In the genomic region with DNA sequence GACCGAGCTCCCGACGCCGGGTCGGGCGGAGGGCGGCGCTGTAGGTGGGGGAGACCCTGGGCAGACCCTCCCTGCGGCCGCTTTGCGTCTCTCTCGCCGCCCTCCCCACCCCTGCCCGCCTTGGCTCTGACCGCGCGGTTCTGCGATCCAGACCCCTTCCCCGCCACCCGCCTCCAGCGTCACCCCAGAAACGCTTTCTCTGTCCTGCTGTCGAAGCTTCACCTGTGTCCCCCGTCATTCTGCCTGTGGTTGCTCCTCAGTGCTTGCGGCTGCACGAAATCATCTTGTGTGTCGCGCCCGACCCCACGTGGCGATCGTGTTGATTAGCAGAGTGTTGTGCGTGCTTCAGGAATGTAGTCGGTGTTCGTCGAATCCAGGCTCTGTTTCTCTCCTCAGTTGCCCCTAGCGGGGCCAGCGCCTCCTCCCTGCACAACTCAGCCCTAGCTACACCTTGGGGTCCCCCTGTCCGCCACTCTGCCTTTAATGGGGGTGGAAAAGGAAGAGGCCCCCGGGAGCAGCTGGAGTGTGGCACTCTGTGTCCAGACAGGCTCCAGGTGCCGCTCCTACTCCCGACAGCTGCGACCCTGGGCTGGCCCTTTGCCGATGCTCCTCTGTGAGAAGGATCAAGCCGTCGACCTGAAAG, we compare ENCODE assay signal across 8 cellular contexts. TPM values are rescaled to one million over a fixed set of nuclear protein-coding genes. Genes with fewer than 3 reads are reported as not detected.
A peak's percentile ranks its signal among the peaks of the same experiment; 100 is the strongest.
DNase-seq lines count a peak whose midpoint lies in the region; ATAC-seq and TF ChIP-seq lines count a peak whose summit lies in the region.

No MANE protein-coding gene starts in this region.

- peaks cover 24% of the 10 kb centered on the region for H3K79me2 ChIP-seq in Karpas-422 (ENCODE audit: low read length)

- intact Hi-C loops in left cardiac atrium (cut with DNase I) (loop anchor here in 1 of 2 donors (10.0 kb wide), 1 partner anchor 146 kb away; a partner anchor contains a TSS), psoas muscle (cut with DNase I) (loop anchor here in 1 of 2 donors (5.0 kb wide), 1 partner anchor 51 kb away; no protein-coding TSS in a partner anchor)

- H4K20me1 ChIP-seq in Karpas-422 (ENCODE audit: insufficient read depth, low read depth, low read length): peaks cover 6% of the 10 kb centered on the region; the same call in 1 of the 2 replicates

- H3K27me3 ChIP-seq in Karpas-422 (ENCODE audit: low read length) (no peaks in the 10 kb centered on the region), adipocyte (replicated peaks; ENCODE audit: control insufficient read depth, insufficient read depth, low read length) (no peaks in the 10 kb centered on the region), psoas muscle (ENCODE audit: insufficient read depth in 3 of 3, low read length in 2 of 3) (no peaks in the 10 kb centered on the region)

- H3K27ac ChIP-seq in Karpas-422 (ENCODE audit: low read length): no peak overlapping the region
- H3K27ac ChIP-seq in psoas muscle: peak overlapping the region; percentile 85
- H3K27ac ChIP-seq in urinary bladder (ENCODE audit: low read depth): peak overlapping the region; percentile 60

- H3K9ac ChIP-seq in Karpas-422 (ENCODE audit: low read length): peak overlapping the region; percentile 80
- peak overlapping the region; percentile 95 for H3K9ac ChIP-seq in adipocyte (ENCODE audit: low read length)

- H3K4me3 ChIP-seq in Karpas-422 (ENCODE audit: low read length) (peak overlapping the region; percentile 92), adipocyte (ENCODE audit: low read length) (peak overlapping the region; percentile 89), psoas muscle (peak overlapping the region; percentile 94), urinary bladder (ENCODE audit: low read depth, low read length) (peak overlapping the region; percentile 82)

- DNase-seq in SKM-1 treated with dmso at 0.1 percent for 144 hours (lab: John Stamatoyannopoulos, UW; ENCODE audit: unreplicated experiment) (peak; percentile 36), SKM-1 (lab: John Stamatoyannopoulos, UW; ENCODE audit: unreplicated experiment) (no peak), Karpas-422 (peak; percentile 83), T follicular helper cell (ENCODE audit: low read depth) (peak; percentile 75), adipocyte (ENCODE audit: low read depth) (peak; percentile 78), left cardiac atrium (peak; percentile 64), psoas muscle (peak; percentile 54 to 74)

- WGBS in psoas muscle, 3 donors: 1 to 5% (median 2%) methylated on average over 27 to 46 of the region's 46 CpGs
- whole genome bisulfite sequencing in urinary bladder: 1% methylated on average over 46 of the region's 46 CpGs

- TF ChIP-seq CTCF in psoas muscle (IDR thresholded peaks at IDR 0.05): no peak

- H3K36me3 ChIP-seq in Karpas-422 (ENCODE audit: insufficient read depth, low read length) (no peaks in the 10 kb centered on the region), adipocyte (ENCODE audit: control insufficient read depth, insufficient read depth, low read length, severe bottlenecking) (peaks cover 10% of the 10 kb centered on the region), psoas muscle (ENCODE audit: insufficient read depth in 1 of 2, low read depth in 1 of 2) (peaks cover 0 to 27% of the 10 kb centered on the region in 2 donors), urinary bladder (ENCODE audit: insufficient read depth) (no peaks in the 10 kb centered on the region)

- H3K9me2 ChIP-seq in Karpas-422 (replicated peaks; ENCODE audit: insufficient read depth, low read length): no peaks in the 10 kb centered on the region

- H3K9me3 ChIP-seq in Karpas-422 (ENCODE audit: low read length) (no peaks in the 10 kb centered on the region), adipocyte (ENCODE audit: control insufficient read depth, low read length) (no peaks in the 10 kb centered on the region), psoas muscle (no peaks in the 10 kb centered on the region)

- H3K4me2 ChIP-seq in Karpas-422 (ENCODE audit: low read depth, low read length, poor library complexity, severe bottlenecking): peak overlapping the region; percentile 85

- H2AFZ ChIP-seq in Karpas-422 (ENCODE audit: low read length): peak overlapping the region; percentile 94; the same call in 1 of the 2 replicates

- ATAC-seq in left cardiac atrium: peak; percentile 1 to 16
- peak in 3 of 4 donors; percentile 8 to 21 (median 18) for ATAC-seq in psoas muscle

- H3K4me1 ChIP-seq in Karpas-422 (ENCODE audit: low read length) (peaks cover 35% of the 10 kb centered on the region), adipocyte (ENCODE audit: control insufficient read depth, insufficient read depth, low read length) (peaks cover 20% of the 10 kb centered on the region), psoas muscle (peaks cover 27% of the 10 kb centered on the region), urinary bladder (ENCODE audit: insufficient read depth) (no peaks in the 10 kb centered on the region)

RNA-seq across cellular contexts. Expression of a gene that starts 0.9 kb away (rescaled TPM):
- total RNA-seq in Karpas-422 (2014; rRNA removed; shearing (Covaris generic); ENCODE audit: low replicate concordance): 13.5 and 25.4 TPM in 2 replicates
- total RNA-seq in left cardiac atrium (10 to 100 TPM; 21.5 to 26.5 TPM), psoas muscle (10 to 100 TPM; 15.8 to 21.1 (median 20.3) TPM), urinary bladder (13.5 TPM)
- polyA plus RNA-seq in psoas muscle (10 to 100 TPM; 11.8 to 26.0 (median 15.4) TPM), urinary bladder (27.0 TPM)

RNA-seq across cellular contexts. Expression of a gene that starts 9.1 kb away (rescaled TPM):
- total RNA-seq in Karpas-422 (2014; rRNA removed; shearing (Covaris generic); ENCODE audit: low replicate concordance): 1.4 and 2.2 TPM in 2 replicates
- total RNA-seq in left cardiac atrium: 1 to 10 TPM in 1 of 2 donors, under 1 TPM in 1; 0.55 to 1.6 TPM
- under 1 TPM in 3 of 4 donors, not detected in 1; 0.09 to 0.59 (median 0.46) TPM for total RNA-seq in psoas muscle
- under 1 TPM; 0.10 to 0.15 (median 0.10) TPM for polyA plus RNA-seq in psoas muscle
- total RNA-seq in urinary bladder: 1.3 TPM
- polyA plus RNA-seq in urinary bladder: 5.1 TPM

RNA-seq across cellular contexts. Expression of a gene that starts 36.1 kb away (rescaled TPM):
- total RNA-seq in Karpas-422 (2014; rRNA removed; shearing (Covaris generic); ENCODE audit: low replicate concordance): 28.9 and 34.6 TPM in 2 replicates
- 10 to 100 TPM; 35.4 to 36.7 TPM for total RNA-seq in left cardiac atrium
- 10 to 100 TPM in 3 of 4 donors, 1 to 10 TPM in 1; 9.9 to 15.9 (median 10.8) TPM for total RNA-seq in psoas muscle
- 10 to 100 TPM; 19.2 to 28.1 (median 20.3) TPM for polyA plus RNA-seq in psoas muscle
- 11.8 TPM for total RNA-seq in urinary bladder
- 61.2 TPM for polyA plus RNA-seq in urinary bladder

RNA-seq across cellular contexts. Expression of a gene that starts 56.1 kb away (rescaled TPM):
- total RNA-seq in Karpas-422 (2014; rRNA removed; shearing (Covaris generic); ENCODE audit: low replicate concordance): 59.4 and 107 TPM in 2 replicates
- 100 to 1,000 TPM; 153 to 159 TPM for total RNA-seq in left cardiac atrium
- 100 to 1,000 TPM; 103 to 145 (median 113) TPM for total RNA-seq in psoas muscle
- 100 to 1,000 TPM; 105 to 181 (median 105) TPM for polyA plus RNA-seq in psoas muscle
- total RNA-seq in urinary bladder: 71.5 TPM
- polyA plus RNA-seq in urinary bladder: 271 TPM

RNA-seq across cellular contexts. Expression of a gene that starts 56.9 kb away (rescaled TPM):
- total RNA-seq in Karpas-422 (2014; rRNA removed; shearing (Covaris generic); ENCODE audit: low replicate concordance): 0.76 TPM in 1 of 2 replicates, not detected in the other
- total RNA-seq in left cardiac atrium (under 1 TPM; 0.52 to 0.68 TPM), psoas muscle (under 1 TPM in 3 of 4 donors, not detected in 1; 0.15 to 0.75 (median 0.25) TPM), urinary bladder (5.2 TPM)
- polyA plus RNA-seq in psoas muscle (under 1 TPM in 2 of 3 donors, not detected in 1; 0.10 to 0.13 TPM), urinary bladder (8.4 TPM)
